25 cellular contexts compared by ENCODE assay signal in genomic region chr6:167554854-167555253, GRCh38.
"Had no signal": no experiment of that assay in that cellular context is flagged by ENCODE, and none has a peak within 500 bp of the region (broad histone marks: within the 10 kb centered on the region; RNA-seq: fewer than 3 reads in every experiment).

No MANE protein-coding gene starts in this region.

- H3K36me3 ChIP-seq: colonic mucosa, esophagus squamous epithelium, gastrocnemius medialis, heart right ventricle, left lung had no signal

- H3K9me3 ChIP-seq: colonic mucosa had no signal

- H3K4me1 ChIP-seq: colonic mucosa had no signal

- DNase-seq: colonic mucosa; cortex of kidney; effector CD8-positive, alpha-beta T cell; effector memory CD8-positive, alpha-beta T cell; endodermal cell; erythroblast; esophagus squamous epithelium; foreskin fibroblast; foreskin melanocyte; gastrocnemius medialis; glutamatergic neuron; heart right ventricle; hippocampal formation; left cardiac atrium; left lung; left ventricle myocardium superior; mammary epithelial cell; mesendoderm; midbrain had no signal

- H3K27ac ChIP-seq: colonic mucosa, epithelial cell of prostate, esophagus squamous epithelium, gastrocnemius medialis, heart right ventricle, left lung had no signal

- H3K27me3 ChIP-seq: colonic mucosa, esophagus squamous epithelium, gastrocnemius medialis, heart right ventricle, left lung had no signal

- H3K4me3 ChIP-seq: colonic mucosa, esophagus squamous epithelium, gastrocnemius medialis, heart right ventricle, left lung, lung had no signal

- ATAC-seq: effector memory CD8-positive, alpha-beta T cell; esophagus mucosa; gastrocnemius medialis; heart right ventricle; left cardiac atrium; left lung; left ventricle myocardium superior had no signal

- FAIRE-seq: endometrium, islet of Langerhans, keratinocyte had no signal
